ENCODE assay signal across 9 cellular contexts in genomic region chr5:1283729-1284041, GRCh38. TPM values are rescaled to one million over a fixed set of nuclear protein-coding genes. Genes with fewer than 3 reads are reported as not detected.
"Had no signal": no experiment of that assay in that cellular context is flagged by ENCODE, and none has a peak within 500 bp of the region (broad histone marks: within the 10 kb centered on the region; RNA-seq: fewer than 3 reads in every experiment).

No MANE protein-coding gene starts in this region.

RNA-seq across cellular contexts. Expression of gene TERT, which starts 11.2 kb away (rescaled TPM):
- total RNA-seq: ascending aorta, body of pancreas, bronchial epithelial cell, Right ventricle myocardium superior, SJCRH30 had no signal

RNA-seq across cellular contexts. Expression of gene SLC6A18, which starts 58.5 kb away (rescaled TPM):
- total RNA-seq: activated CD8-positive, alpha-beta T cell treated with anti-CD3 and anti-CD28 coated beads for 36 hours; activated T-cell treated with anti-CD3 and anti-CD28 coated beads, Interleukin-2, amount 50 U/mL, for 4 hours; ascending aorta; body of pancreas; bronchial epithelial cell; OCI-LY7; Right ventricle myocardium superior; SJCRH30; T-helper 2 cell treated with Interferon-gamma antibody and Interleukin-4, amounts not matched to agents 100 ng/mL and 5 ng/mL, for 36 hours had no signal
